Comparison of ENCODE assay signal across 14 cellular contexts in genomic region chr2:105072039-105072438, GRCh38. TPM values are rescaled to one million over a fixed set of nuclear protein-coding genes. Genes with fewer than 3 reads are reported as not detected.
A peak's percentile ranks its signal among the peaks of the same experiment; 100 is the strongest.
DNase-seq lines count a peak whose midpoint lies in the region; ATAC-seq lines count a peak whose summit lies in the region.
"Had no signal": no experiment of that assay in that cellular context is flagged by ENCODE, and none has a peak within 500 bp of the region (broad histone marks: within the 10 kb centered on the region; RNA-seq: fewer than 3 reads in every experiment).

No MANE protein-coding gene starts in this region.

- intact Hi-C loops in activated T-helper 2 cell treated with anti-CD3 and anti-CD28 coated beads, Interferon-gamma antibody, Interleukin-2, Interleukin-4, amounts not matched to agents 10 μg/mL and 5 μg/mL and 100 μg/mL, durations not matched to agents 14 hours and 24 hours and 36 hours (cut with micrococcal nuclease): loop anchor here (2.0 kb wide), 1 partner anchor 33 kb away; the partner anchor contains the start of gene MRPS9

- peaks cover 7% of the 10 kb centered on the region for H3K79me1 ChIP-seq in mesendoderm (ENCODE audit: low read length)

- peaks cover 3% of the 10 kb centered on the region for H3K4me1 ChIP-seq in mesendoderm (ENCODE audit: control insufficient read depth, low read depth, low read length)
- H3K4me1 ChIP-seq: vagina had no signal

- H3K9ac ChIP-seq in mesendoderm (ENCODE audit: low read length): no peak overlapping the region

- H3K18ac ChIP-seq in mesendoderm (ENCODE audit: low read length): no peak overlapping the region

- H3K4me2 ChIP-seq in mesendoderm (ENCODE audit: low read length): no peak overlapping the region

- peaks cover 21% of the 10 kb centered on the region for H3K4me1 Mint-ChIP-seq in activated T-helper 2 cell treated with anti-CD3 and anti-CD28 coated beads, Interferon-gamma antibody, Interleukin-2, Interleukin-4, amounts not matched to agents 10 μg/mL and 5 μg/mL and 100 μg/mL, durations not matched to agents 14 hours and 24 hours and 36 hours (ENCODE audit: low read depth)

- no peak overlapping the region for H4K5ac ChIP-seq in mesendoderm (ENCODE audit: low read length)

- no peak overlapping the region for H3K27ac ChIP-seq in mesendoderm (ENCODE audit: low read depth, low read length)
- H3K27ac ChIP-seq: vagina had no signal

- no peak overlapping the region for H2BK120ac ChIP-seq in mesendoderm (ENCODE audit: low read depth, low read length)

- no peak overlapping the region for H3K4ac ChIP-seq in mesendoderm (ENCODE audit: low read depth, low read length)

- peak; percentile 15 for DNase-seq in activated T-helper 2 cell treated with anti-CD3 and anti-CD28 coated beads, Interferon-gamma antibody, Interleukin-2, Interleukin-4, amounts not matched to agents 10 μg/mL and 5 μg/mL and 100 μg/mL, durations not matched to agents 14 hours and 24 hours and 36 hours (ENCODE audit: low spot score)
- DNase-seq in HT-29 (ENCODE audit: low spot score) (no peak), NCI-H2171 (lab: John Stamatoyannopoulos, UW) (no peak), mesendoderm (no peak), ACHN (no peak)
- DNase-seq: H9; NCI-H1105 treated with DMSO at 0.1 percent for 48 hours; stimulated activated CD4-positive, alpha-beta T cell treated with anti-CD3 and anti-CD28 coated beads, Interleukin-4, amount 100 ng/mL, for 4 hours had no signal

- H3K27me3 ChIP-seq in mesendoderm (ENCODE audit: insufficient read depth, low read length, poor library complexity): no peaks in the 10 kb centered on the region
- H3K27me3 ChIP-seq: vagina had no signal

- H2BK15ac ChIP-seq in mesendoderm (replicated peaks; ENCODE audit: low read depth): no peak overlapping the region

- no peak overlapping the region for H2AK5ac ChIP-seq in mesendoderm (ENCODE audit: low read length)

- H3K27ac Mint-ChIP-seq in activated T-helper 2 cell treated with anti-CD3 and anti-CD28 coated beads, Interferon-gamma antibody, Interleukin-2, Interleukin-4, amounts not matched to agents 10 μg/mL and 5 μg/mL and 100 μg/mL, durations not matched to agents 14 hours and 24 hours and 36 hours: no peak overlapping the region
- H3K27ac Mint-ChIP-seq: H9 had no signal

- no peak overlapping the region for H3K56ac ChIP-seq in mesendoderm (ENCODE audit: low read length)

- peak; percentile 91 for ATAC-seq in GM18502 (IDR thresholded peaks at IDR 0.05; ENCODE audit: poor library complexity, unreplicated experiment)
- peak; percentile 85 for ATAC-seq in GM19455 (IDR thresholded peaks at IDR 0.05; ENCODE audit: unreplicated experiment)
- ATAC-seq in HG03064 (IDR thresholded peaks at IDR 0.05; ENCODE audit: low read depth, unreplicated experiment): peak; percentile 83
- ATAC-seq: naive thymus-derived CD8-positive, alpha-beta T cell; Panc1 had no signal

- no CpG with 5 or more reads among the region's 2 CpGs for WGBS in mesendoderm (ENCODE audit: extremely low coverage, insufficient coverage, low lambda C conversion rate)

- H4K8ac ChIP-seq in mesendoderm (ENCODE audit: low read depth, low read length): no peak overlapping the region

- no peak overlapping the region for H3K4me3 Mint-ChIP-seq in activated T-helper 2 cell treated with anti-CD3 and anti-CD28 coated beads, Interferon-gamma antibody, Interleukin-2, Interleukin-4, amounts not matched to agents 10 μg/mL and 5 μg/mL and 100 μg/mL, durations not matched to agents 14 hours and 24 hours and 36 hours (ENCODE audit: low read depth)
- H3K4me3 Mint-ChIP-seq: H9; naive thymus-derived CD8-positive, alpha-beta T cell had no signal

- H3K23ac ChIP-seq in mesendoderm (ENCODE audit: low read length): no peak overlapping the region

- H3K36me3 ChIP-seq in mesendoderm (ENCODE audit: control insufficient read depth, insufficient read depth, low read length): no peaks in the 10 kb centered on the region
- H3K36me3 ChIP-seq: vagina had no signal

- in situ Hi-C loops in ACHN (cut with HindIII; ENCODE audit: low pct_ligation_motif_present, low pct_unique_long_range_greater_than_20kb, low sequenced_read_pairs): no loop called here

- H3K4me3 ChIP-seq in mesendoderm (ENCODE audit: low read length): no peak overlapping the region
- H3K4me3 ChIP-seq: vagina had no signal

- H3K36me3 Mint-ChIP-seq in activated T-helper 2 cell treated with anti-CD3 and anti-CD28 coated beads, Interferon-gamma antibody, Interleukin-2, Interleukin-4, amounts not matched to agents 10 μg/mL and 5 μg/mL and 100 μg/mL, durations not matched to agents 14 hours and 24 hours and 36 hours (ENCODE audit: low read depth): peaks cover 7% of the 10 kb centered on the region

- no peaks in the 10 kb centered on the region for H3K27me3 Mint-ChIP-seq in activated T-helper 2 cell treated with anti-CD3 and anti-CD28 coated beads, Interferon-gamma antibody, Interleukin-2, Interleukin-4, amounts not matched to agents 10 μg/mL and 5 μg/mL and 100 μg/mL, durations not matched to agents 14 hours and 24 hours and 36 hours (ENCODE audit: low read depth)
- H3K27me3 Mint-ChIP-seq: naive thymus-derived CD8-positive, alpha-beta T cell had no signal

- H3K79me2 ChIP-seq in mesendoderm (ENCODE audit: control insufficient read depth, insufficient read depth, low read length): peaks cover 7% of the 10 kb centered on the region

- H2BK5ac ChIP-seq in mesendoderm (ENCODE audit: low read length): no peak overlapping the region

- no peaks in the 10 kb centered on the region for H3K9me3 Mint-ChIP-seq in activated T-helper 2 cell treated with anti-CD3 and anti-CD28 coated beads, Interferon-gamma antibody, Interleukin-2, Interleukin-4, amounts not matched to agents 10 μg/mL and 5 μg/mL and 100 μg/mL, durations not matched to agents 14 hours and 24 hours and 36 hours
- H3K9me3 Mint-ChIP-seq: H9; naive thymus-derived CD8-positive, alpha-beta T cell had no signal

RNA-seq across cellular contexts. Expression of gene MRPS9, which starts 34.2 kb away (rescaled TPM):
- 28.8 and 31.9 TPM in 2 replicates for total RNA-seq in activated T-helper 2 cell treated with anti-CD3 and anti-CD28 coated beads, Interferon-gamma antibody, Interleukin-2, Interleukin-4, amounts not matched to agents 10 μg/mL and 5 μg/mL and 100 μg/mL, durations not matched to agents 14 hours and 24 hours and 36 hours
- total RNA-seq in HT-29 (2014; rRNA removed; shearing (Covaris generic)): 24.8 and 25.4 TPM in 2 replicates
- 70.8 TPM for polyA plus RNA-seq in mesendoderm (2013, experiment 1 of 2)
- polyA plus RNA-seq in mesendoderm (2013, experiment 2 of 2): 71.4 TPM
